In the genomic region with DNA sequence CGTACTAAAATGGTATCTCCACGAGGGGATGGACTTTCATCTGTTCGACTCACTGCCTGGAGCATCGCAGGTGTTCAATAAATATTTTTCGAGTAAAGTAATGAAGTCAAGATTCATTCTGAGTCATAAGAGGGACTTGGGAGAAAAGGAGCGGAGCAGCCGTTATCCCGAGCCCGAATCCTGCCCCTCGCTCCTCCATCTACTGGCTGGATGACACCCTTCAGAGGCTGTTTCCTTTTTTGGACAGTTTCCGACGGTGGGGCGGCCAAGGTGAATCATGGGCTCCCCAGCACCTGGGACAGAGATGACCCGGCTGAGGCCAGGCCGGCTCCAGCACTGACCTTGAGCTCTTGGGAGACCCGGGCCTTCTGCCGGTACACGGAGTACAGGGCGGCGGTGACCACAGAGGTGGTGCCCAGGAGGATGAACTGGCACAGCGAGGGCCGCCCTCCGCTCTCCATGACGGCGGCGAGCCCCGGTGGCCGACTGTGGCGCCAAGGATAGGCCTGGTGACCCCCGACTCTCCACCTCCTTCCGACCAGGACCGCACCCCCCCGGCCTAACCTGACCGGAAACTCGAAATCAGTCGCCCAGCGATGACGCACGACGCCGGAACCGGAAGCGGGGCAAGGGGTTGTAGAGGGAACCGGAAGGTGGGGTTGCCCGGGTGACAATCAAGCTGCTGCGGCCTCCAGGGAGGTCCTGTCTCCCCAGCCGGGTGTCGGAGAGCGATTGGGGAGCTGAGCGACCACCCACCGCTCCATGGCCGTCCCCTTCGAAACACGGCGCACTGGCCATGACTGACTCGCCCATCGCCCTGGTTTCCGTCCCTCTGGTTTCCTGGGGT, we compare ENCODE assay signal across 8 cellular contexts. TPM values are rescaled to one million over a fixed set of nuclear protein-coding genes. Genes with fewer than 3 reads are reported as not detected.
A peak's percentile ranks its signal among the peaks of the same experiment; 100 is the strongest.
DNase-seq lines count a peak whose midpoint lies in the region; ATAC-seq and TF ChIP-seq lines count a peak whose summit lies in the region.

A gene with protein sequence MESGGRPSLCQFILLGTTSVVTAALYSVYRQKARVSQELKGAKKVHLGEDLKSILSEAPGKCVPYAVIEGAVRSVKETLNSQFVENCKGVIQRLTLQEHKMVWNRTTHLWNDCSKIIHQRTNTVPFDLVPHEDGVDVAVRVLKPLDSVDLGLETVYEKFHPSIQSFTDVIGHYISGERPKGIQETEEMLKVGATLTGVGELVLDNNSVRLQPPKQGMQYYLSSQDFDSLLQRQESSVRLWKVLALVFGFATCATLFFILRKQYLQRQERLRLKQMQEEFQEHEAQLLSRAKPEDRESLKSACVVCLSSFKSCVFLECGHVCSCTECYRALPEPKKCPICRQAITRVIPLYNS (minus strand): TSS at position 588 of the 847 bp plus-strand sequence. CDS start 127 bp downstream, at position 461.

- peaks cover 0 to 22% (median 0%) of the 10 kb centered on the region in 7 donors for H3K27me3 ChIP-seq in spleen (replicated peaks in 1 of 7)

- intact Hi-C loops in spleen (cut with DNase I; ENCODE audit: low total_unique reads) = no loop called here

- POLR2A ChIA-PET in AG04449 (lab: Yijun Ruan, JAX) = interaction anchor here (0.5 kb wide), 2 partner anchors 9 to 1289 kb away, joined by 3 to 4 read pairs; no protein-coding TSS in a partner anchor

- ATAC-seq in HG03342 (IDR thresholded peaks at IDR 0.05; ENCODE audit: unreplicated experiment) = peak; percentile 95

- TF ChIP-seq CTCF in AG04449 (IDR thresholded peaks at IDR 0.05; ENCODE audit: insufficient read depth, low read length, missing control alignments) (no peak), spleen (IDR thresholded peaks at IDR 0.05 in 8 of 11, conservative IDR thresholded peaks at IDR 0.05 in 3 of 11) (no peak)

- H3K4me1 ChIP-seq in spleen = peaks cover 16 to 60% (median 43%) of the 10 kb centered on the region in 6 donors

- 0 to 2% (median 1%) methylated on average over 55 to 58 of the region's 58 CpGs for WGBS in spleen, 5 donors

- no peaks in the 10 kb centered on the region for H3K9me3 ChIP-seq in spleen

- H3K4me3 ChIP-seq in AG04449 (ENCODE audit: low read depth, low read length) (peak within 1 kb of the TSS; percentile 98), spleen (peak within 1 kb of the TSS; percentile 79 to 97 (median 91))

- H3K36me3 ChIP-seq in spleen = peaks cover 0 to 36% (median 11%) of the 10 kb centered on the region in 6 donors

- peak; percentile 31 for DNase-seq in AG04449 (ENCODE audit: low read depth, low spot score)
- peak; percentile 85 to 92 for DNase-seq in NCI-H446 (lab: John Stamatoyannopoulos, UW)
- peak; percentile 92 for DNase-seq in activated CD4-positive, CD25-positive, alpha-beta regulatory T cell treated with anti-CD3 and anti-CD28 coated beads, Interleukin-2, amount 50 U/mL, for 16 hours (ENCODE audit: low read depth, low spot score)
- DNase-seq in central memory CD4-positive, alpha-beta T cell = peak; percentile 87
- DNase-seq in iris pigment epithelial cell (ENCODE audit: low read depth) = peak; percentile 91
- DNase-seq in spleen = peak; percentile 98

- peak within 1 kb of the TSS; percentile 81 to 96 (median 86) for H3K27ac ChIP-seq in spleen

- TF ChIP-seq POLR2A in GM18951 (IDR thresholded peaks at IDR 0.05; ENCODE audit: extremely low read depth, insufficient read depth, insufficient read length) (peak; percentile 72), spleen (IDR thresholded peaks at IDR 0.05) (peak in 2 of 3 donors; percentile 38 to 45)

- CTCF ChIA-PET in AG04449 (lab: Yijun Ruan, JAX) = interaction anchor here (1.1 to 5.5 kb wide), 3 partner anchors 10 to 295 kb away, joined by 3 to 36 read pairs (median 4); no protein-coding TSS in a partner anchor

- in situ Hi-C loops in GM18951 (cut with MboI; ENCODE audit: low sequenced_read_pairs, unreplicated experiment) = no loop called here

RNA-seq across cellular contexts. Expression of the gene that starts here (rescaled TPM):
- 10 to 100 TPM; 20.1 to 32.3 (median 25.0) TPM for total RNA-seq in spleen
- 1 to 10 TPM; 2.9 to 9.2 (median 7.3) TPM for polyA plus RNA-seq in spleen

Comparison
In these comparisons a context has a peak if more than half of its experiments do, and no peak if none do; other contexts are left out.
1. Peak in every context shown above with its lines: DNase-seq, ATAC-seq, H3K4me3 ChIP-seq and H3K27ac ChIP-seq.
2. DNase-seq: peak in every context shown above with its lines; median percentile 98 in spleen; 92 in activated CD4-positive, CD25-positive, alpha-beta regulatory T cell treated with anti-CD3 and anti-CD28 coated beads, Interleukin-2, amount 50 U/mL, for 16 hours; 91 in iris pigment epithelial cell; 88 in NCI-H446; 87 in central memory CD4-positive, alpha-beta T cell; 31 in AG04449.